Comparison of ENCODE assay signal across 1 cellular context in genomic region chr12:20367731-20368652, GRCh38.
TF ChIP-seq lines count a peak whose summit lies in the region.

Gene PDE3A (plus strand): TSS chr12:20368537. CDS start chr12:20369285, 748 bp downstream.

TF ChIP-seq in WTC11, 78 proteins besides CTCF, POLR2A, EP300 and RAD21 (continued from another document):
- TF ChIP-seq, protein P1, sequence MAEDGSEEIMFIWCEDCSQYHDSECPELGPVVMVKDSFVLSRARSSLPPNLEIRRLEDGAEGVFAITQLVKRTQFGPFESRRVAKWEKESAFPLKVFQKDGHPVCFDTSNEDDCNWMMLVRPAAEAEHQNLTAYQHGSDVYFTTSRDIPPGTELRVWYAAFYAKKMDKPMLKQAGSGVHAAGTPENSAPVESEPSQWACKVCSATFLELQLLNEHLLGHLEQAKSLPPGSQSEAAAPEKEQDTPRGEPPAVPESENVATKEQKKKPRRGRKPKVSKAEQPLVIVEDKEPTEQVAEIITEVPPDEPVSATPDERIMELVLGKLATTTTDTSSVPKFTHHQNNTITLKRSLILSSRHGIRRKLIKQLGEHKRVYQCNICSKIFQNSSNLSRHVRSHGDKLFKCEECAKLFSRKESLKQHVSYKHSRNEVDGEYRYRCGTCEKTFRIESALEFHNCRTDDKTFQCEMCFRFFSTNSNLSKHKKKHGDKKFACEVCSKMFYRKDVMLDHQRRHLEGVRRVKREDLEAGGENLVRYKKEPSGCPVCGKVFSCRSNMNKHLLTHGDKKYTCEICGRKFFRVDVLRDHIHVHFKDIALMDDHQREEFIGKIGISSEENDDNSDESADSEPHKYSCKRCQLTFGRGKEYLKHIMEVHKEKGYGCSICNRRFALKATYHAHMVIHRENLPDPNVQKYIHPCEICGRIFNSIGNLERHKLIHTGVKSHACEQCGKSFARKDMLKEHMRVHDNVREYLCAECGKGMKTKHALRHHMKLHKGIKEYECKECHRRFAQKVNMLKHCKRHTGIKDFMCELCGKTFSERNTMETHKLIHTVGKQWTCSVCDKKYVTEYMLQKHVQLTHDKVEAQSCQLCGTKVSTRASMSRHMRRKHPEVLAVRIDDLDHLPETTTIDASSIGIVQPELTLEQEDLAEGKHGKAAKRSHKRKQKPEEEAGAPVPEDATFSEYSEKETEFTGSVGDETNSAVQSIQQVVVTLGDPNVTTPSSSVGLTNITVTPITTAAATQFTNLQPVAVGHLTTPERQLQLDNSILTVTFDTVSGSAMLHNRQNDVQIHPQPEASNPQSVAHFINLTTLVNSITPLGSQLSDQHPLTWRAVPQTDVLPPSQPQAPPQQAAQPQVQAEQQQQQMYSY (CRISPR knock-in tag; IDR thresholded peaks at IDR 0.05) = no peak
- TF ChIP-seq ZNF281 (CRISPR knock-in tag; IDR thresholded peaks at IDR 0.05) (no peak), RELA (CRISPR knock-in tag; IDR thresholded peaks at IDR 0.05; ENCODE audit: borderline replicate concordance) (no peak), TEAD4 (CRISPR knock-in tag; IDR thresholded peaks at IDR 0.05) (no peak), NR2C2 (CRISPR knock-in tag; IDR thresholded peaks at IDR 0.05) (no peak), ZMAT4 (CRISPR knock-in tag; IDR thresholded peaks at IDR 0.05) (no peak)
- TF ChIP-seq, protein P2, sequence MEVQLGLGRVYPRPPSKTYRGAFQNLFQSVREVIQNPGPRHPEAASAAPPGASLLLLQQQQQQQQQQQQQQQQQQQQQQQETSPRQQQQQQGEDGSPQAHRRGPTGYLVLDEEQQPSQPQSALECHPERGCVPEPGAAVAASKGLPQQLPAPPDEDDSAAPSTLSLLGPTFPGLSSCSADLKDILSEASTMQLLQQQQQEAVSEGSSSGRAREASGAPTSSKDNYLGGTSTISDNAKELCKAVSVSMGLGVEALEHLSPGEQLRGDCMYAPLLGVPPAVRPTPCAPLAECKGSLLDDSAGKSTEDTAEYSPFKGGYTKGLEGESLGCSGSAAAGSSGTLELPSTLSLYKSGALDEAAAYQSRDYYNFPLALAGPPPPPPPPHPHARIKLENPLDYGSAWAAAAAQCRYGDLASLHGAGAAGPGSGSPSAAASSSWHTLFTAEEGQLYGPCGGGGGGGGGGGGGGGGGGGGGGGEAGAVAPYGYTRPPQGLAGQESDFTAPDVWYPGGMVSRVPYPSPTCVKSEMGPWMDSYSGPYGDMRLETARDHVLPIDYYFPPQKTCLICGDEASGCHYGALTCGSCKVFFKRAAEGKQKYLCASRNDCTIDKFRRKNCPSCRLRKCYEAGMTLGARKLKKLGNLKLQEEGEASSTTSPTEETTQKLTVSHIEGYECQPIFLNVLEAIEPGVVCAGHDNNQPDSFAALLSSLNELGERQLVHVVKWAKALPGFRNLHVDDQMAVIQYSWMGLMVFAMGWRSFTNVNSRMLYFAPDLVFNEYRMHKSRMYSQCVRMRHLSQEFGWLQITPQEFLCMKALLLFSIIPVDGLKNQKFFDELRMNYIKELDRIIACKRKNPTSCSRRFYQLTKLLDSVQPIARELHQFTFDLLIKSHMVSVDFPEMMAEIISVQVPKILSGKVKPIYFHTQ (CRISPR knock-in tag; IDR thresholded peaks at IDR 0.05) = no peak
- TF ChIP-seq, protein P3, sequence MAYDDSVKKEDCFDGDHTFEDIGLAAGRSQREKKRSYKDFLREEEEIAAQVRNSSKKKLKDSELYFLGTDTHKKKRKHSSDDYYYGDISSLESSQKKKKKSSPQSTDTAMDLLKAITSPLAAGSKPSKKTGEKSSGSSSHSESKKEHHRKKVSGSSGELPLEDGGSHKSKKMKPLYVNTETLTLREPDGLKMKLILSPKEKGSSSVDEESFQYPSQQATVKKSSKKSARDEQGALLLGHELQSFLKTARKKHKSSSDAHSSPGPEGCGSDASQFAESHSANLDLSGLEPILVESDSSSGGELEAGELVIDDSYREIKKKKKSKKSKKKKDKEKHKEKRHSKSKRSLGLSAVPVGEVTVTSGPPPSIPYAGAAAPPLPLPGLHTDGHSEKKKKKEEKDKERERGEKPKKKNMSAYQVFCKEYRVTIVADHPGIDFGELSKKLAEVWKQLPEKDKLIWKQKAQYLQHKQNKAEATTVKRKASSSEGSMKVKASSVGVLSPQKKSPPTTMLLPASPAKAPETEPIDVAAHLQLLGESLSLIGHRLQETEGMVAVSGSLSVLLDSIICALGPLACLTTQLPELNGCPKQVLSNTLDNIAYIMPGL (CRISPR knock-in tag; IDR thresholded peaks at IDR 0.05) = no peak
